Comparison of ENCODE assay signal across 8 cellular contexts in the genomic region with DNA sequence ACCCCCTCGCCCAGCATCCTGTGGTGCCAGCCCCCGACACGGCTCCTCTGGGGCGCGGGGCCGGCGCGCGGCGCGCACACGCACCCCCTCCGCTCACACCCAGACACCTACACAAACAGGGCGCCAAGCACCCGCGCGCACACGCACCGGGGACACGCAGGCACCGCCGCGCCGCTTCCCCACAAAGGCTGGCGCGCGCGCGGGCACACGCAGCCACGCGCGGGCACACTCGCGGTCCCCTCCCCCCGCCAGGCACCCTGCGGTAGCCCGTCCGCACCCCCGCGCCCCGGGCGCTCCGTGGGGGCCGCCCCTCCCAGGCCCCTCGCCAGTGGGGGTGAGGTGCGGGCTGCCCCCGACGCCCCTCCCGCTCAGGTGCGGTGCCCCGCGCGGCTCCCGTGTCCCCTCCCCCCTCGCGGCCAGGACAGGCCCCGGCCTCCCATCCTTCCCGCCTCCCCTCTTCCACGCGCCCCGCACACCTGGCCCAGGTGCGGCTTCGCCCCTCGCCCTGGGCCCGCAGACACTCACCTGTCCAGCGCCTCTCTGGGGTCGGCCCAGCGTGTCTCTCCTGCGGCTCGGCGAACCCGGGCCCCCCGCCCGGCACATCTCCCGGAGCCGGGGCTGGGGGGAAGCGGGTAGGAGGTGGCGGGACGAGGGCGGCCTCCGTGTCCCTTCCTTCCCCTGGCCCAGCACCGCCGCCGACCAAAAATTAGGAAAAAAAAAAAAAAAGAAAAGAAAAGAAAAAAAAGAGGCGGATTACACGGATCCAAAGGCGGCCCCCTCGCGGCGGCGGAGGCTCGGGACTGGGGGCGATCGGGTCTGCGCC. TPM values are rescaled to one million over a fixed set of nuclear protein-coding genes. Genes with fewer than 3 reads are reported as not detected.
A peak's percentile ranks its signal among the peaks of the same experiment; 100 is the strongest.
DNase-seq lines count a peak whose midpoint lies in the region; ATAC-seq and TF ChIP-seq lines count a peak whose summit lies in the region.
"Not testable (repeated sequence)": the region's sequence is repeated elsewhere in the genome, so short reads cannot be mapped to it uniquely, and the experiment has no call there.

A gene (minus strand): TSS at position 710 of the 823 bp plus-strand sequence. CDS start 22,567 bp downstream, outside the sequence.

- not testable (repeated sequence) for H3K9me3 ChIP-seq in HEK293 (ENCODE audit: control insufficient read depth, insufficient read depth, low read depth, low read length); RWPE2 (ENCODE audit: severe bottlenecking); iPS-18c (ENCODE audit: control insufficient read depth, insufficient read depth, low read length); neural cell (ENCODE audit: low read length)

- ATAC-seq in RWPE2 (ENCODE audit: low read depth): not testable (repeated sequence)
- peak; percentile 10 for ATAC-seq in effector memory CD8-positive, alpha-beta T cell (replicated peaks)

- H3K27ac Mint-ChIP-seq in activated naive CD4-positive, alpha-beta T cell treated with anti-CD3 and anti-CD28 coated beads for 36 hours: peak within 1 kb of the TSS; percentile 70
- H3K27ac Mint-ChIP-seq in effector memory CD8-positive, alpha-beta T cell: peak within 1 kb of the TSS; percentile 90 to 94

- POLR2A ChIA-PET in AG04449 (lab: Yijun Ruan, JAX); HEK293 (lab: Yijun Ruan, JAX): not testable (repeated sequence)

- peak within 1 kb of the TSS; percentile 88 for H3K9ac ChIP-seq in neural cell (ENCODE audit: low read length)

- not testable (repeated sequence) for TF ChIP-seq CTCF in AG04449 (IDR thresholded peaks at IDR 0.05; ENCODE audit: insufficient read depth, low read length, missing control alignments); HEK293 (tag by site-specific recombination; IDR thresholded peaks at IDR 0.05); RWPE2 (IDR thresholded peaks at IDR 0.05; ENCODE audit: poor library complexity, severe bottlenecking); neural cell (IDR thresholded peaks at IDR 0.05; ENCODE audit: poor library complexity, severe bottlenecking)

- H3K9me3 Mint-ChIP-seq in activated naive CD4-positive, alpha-beta T cell treated with anti-CD3 and anti-CD28 coated beads for 36 hours; effector memory CD8-positive, alpha-beta T cell: not testable (repeated sequence)

- H4K20me1 ChIP-seq in neural cell (ENCODE audit: insufficient read depth): not testable (repeated sequence)

- peaks cover 37% of the 10 kb centered on the region for H3K4me1 Mint-ChIP-seq in activated naive CD4-positive, alpha-beta T cell treated with anti-CD3 and anti-CD28 coated beads for 36 hours (ENCODE audit: low read depth)
- peaks cover 33 to 36% of the 10 kb centered on the region in 2 donors for H3K4me1 Mint-ChIP-seq in effector memory CD8-positive, alpha-beta T cell (ENCODE audit: low read depth in 2 of 2)

- H3K27me3 ChIP-seq in RWPE2 (ENCODE audit: insufficient read depth, poor library complexity, severe bottlenecking): peaks cover 17% of the 10 kb centered on the region
- H3K27me3 ChIP-seq in neural cell (ENCODE audit: insufficient read depth, low read depth, low read length): not testable (repeated sequence)

- H3K4me1 ChIP-seq in HEK293 (ENCODE audit: control insufficient read depth, insufficient read depth, low read length); RWPE2 (ENCODE audit: insufficient read depth, poor library complexity, severe bottlenecking): not testable (repeated sequence)

- not testable (repeated sequence) for DNase-seq in AG04449 (ENCODE audit: low read depth, low spot score); RWPE2 (ENCODE audit: low spot score); activated naive CD4-positive, alpha-beta T cell treated with anti-CD3 and anti-CD28 coated beads for 36 hours
- peak in 1 of 3 experiments; percentile 18 for DNase-seq in effector memory CD8-positive, alpha-beta T cell
- DNase-seq in stimulated activated CD4-positive, alpha-beta T cell treated with anti-CD3 and anti-CD28 coated beads, Interleukin-4, amount 100 ng/mL, for 4 hours: peak; percentile 22 to 32

- not testable (repeated sequence) for H3K9me2 ChIP-seq in neural cell (ENCODE audit: insufficient read depth, low read length)

- H3K4me3 ChIP-seq in AG04449 (ENCODE audit: low read depth, low read length) (peak within 1 kb of the TSS; percentile 53), HEK293 (ENCODE audit: low read depth, low read length) (peak within 1 kb of the TSS; percentile 47), RWPE2 (ENCODE audit: severe bottlenecking) (peak within 1 kb of the TSS; percentile 41), iPS-18c (ENCODE audit: insufficient read depth, low read depth, low read length) (peak within 1 kb of the TSS; percentile 65), neural cell (ENCODE audit: low read length) (peak within 1 kb of the TSS; percentile 75)

- CTCF ChIA-PET in AG04449 (lab: Yijun Ruan, JAX); activated naive CD4-positive, alpha-beta T cell treated with anti-CD3 and anti-CD28 coated beads for 36 hours (lab: Charles Lee): not testable (repeated sequence)
- CTCF ChIA-PET in HEK293 (lab: Yijun Ruan, JAX): interaction anchor here (0.6 kb wide), 1 partner anchor 370 kb away, joined by 3 read pairs; no protein-coding TSS in a partner anchor

- not testable (repeated sequence) for H3K36me3 ChIP-seq in HEK293 (ENCODE audit: control insufficient read depth in 2 of 2, insufficient read depth in 1 of 2, low read length in 2 of 2); RWPE2 (ENCODE audit: low read depth); neural cell (ENCODE audit: insufficient read depth, low read length)

- H3K4me3 Mint-ChIP-seq in activated naive CD4-positive, alpha-beta T cell treated with anti-CD3 and anti-CD28 coated beads for 36 hours: peak within 1 kb of the TSS; percentile 84
- peak within 1 kb of the TSS; percentile 87 to 89 for H3K4me3 Mint-ChIP-seq in effector memory CD8-positive, alpha-beta T cell

- intact Hi-C loops in activated naive CD4-positive, alpha-beta T cell treated with anti-CD3 and anti-CD28 coated beads for 36 hours (cut with micrococcal nuclease): loop anchor here (5.0 kb wide), 1 partner anchor 267 kb away; no protein-coding TSS in a partner anchor

- H3K79me2 ChIP-seq in neural cell (replicated peaks; ENCODE audit: insufficient read depth, low read length): peaks cover 32% of the 10 kb centered on the region

- H3K27me3 Mint-ChIP-seq in activated naive CD4-positive, alpha-beta T cell treated with anti-CD3 and anti-CD28 coated beads for 36 hours (ENCODE audit: low read depth): peaks cover 14% of the 10 kb centered on the region
- peaks cover 11% of the 10 kb centered on the region in 2 donors for H3K27me3 Mint-ChIP-seq in effector memory CD8-positive, alpha-beta T cell

- H3K27ac ChIP-seq in HEK293 (ENCODE audit: extremely low read depth, low read depth, low read length) (peak within 1 kb of the TSS; percentile 79), neural cell (ENCODE audit: low read length) (peak within 1 kb of the TSS; percentile 90)
- H3K27ac ChIP-seq in RWPE2 (ENCODE audit: poor library complexity, severe bottlenecking): not testable (repeated sequence)

- not testable (repeated sequence) for H3K36me3 Mint-ChIP-seq in activated naive CD4-positive, alpha-beta T cell treated with anti-CD3 and anti-CD28 coated beads for 36 hours (ENCODE audit: low read depth)
- peaks cover 14% of the 10 kb centered on the region for H3K36me3 Mint-ChIP-seq in effector memory CD8-positive, alpha-beta T cell (ENCODE audit: insufficient read depth)

- H3K4me2 ChIP-seq in neural cell (ENCODE audit: low read length): peak within 1 kb of the TSS; percentile 46

- peak; percentile 34 for TF ChIP-seq EP300 in neural cell (conservative IDR thresholded peaks at IDR 0.05; ENCODE audit: poor library complexity, severe bottlenecking)

- not testable (repeated sequence) for TF ChIP-seq RAD21 in neural cell (conservative IDR thresholded peaks at IDR 0.05)

- not testable (repeated sequence) for H2AFZ ChIP-seq in neural cell (ENCODE audit: low read depth, low read length)

- not testable (repeated sequence) for H3F3A ChIP-seq in neural cell (ENCODE audit: insufficient read depth, low read length, poor library complexity, severe bottlenecking)

TF ChIP-seq in HEK293, 187 proteins besides CTCF, POLR2A, EP300 and RAD21 (continues in another document):
- TF ChIP-seq, protein P1, sequence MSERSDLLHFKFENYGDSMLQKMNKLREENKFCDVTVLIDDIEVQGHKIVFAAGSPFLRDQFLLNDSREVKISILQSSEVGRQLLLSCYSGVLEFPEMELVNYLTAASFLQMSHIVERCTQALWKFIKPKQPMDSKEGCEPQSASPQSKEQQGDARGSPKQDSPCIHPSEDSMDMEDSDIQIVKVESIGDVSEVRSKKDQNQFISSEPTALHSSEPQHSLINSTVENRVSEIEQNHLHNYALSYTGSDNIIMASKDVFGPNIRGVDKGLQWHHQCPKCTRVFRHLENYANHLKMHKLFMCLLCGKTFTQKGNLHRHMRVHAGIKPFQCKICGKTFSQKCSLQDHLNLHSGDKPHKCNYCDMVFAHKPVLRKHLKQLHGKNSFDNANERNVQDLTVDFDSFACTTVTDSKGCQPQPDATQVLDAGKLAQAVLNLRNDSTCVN (tag by site-specific recombination; optimal IDR thresholded peaks at IDR 0.05): peak; percentile 97
- TF ChIP-seq ZFHX2 (tag by site-specific recombination; conservative IDR thresholded peaks at IDR 0.05) (peak; percentile 59), GLIS1 (tag by site-specific recombination; IDR thresholded peaks at IDR 0.05) (peak; percentile 46)

TF ChIP-seq in neural cell, 6 proteins besides CTCF, POLR2A, EP300 and RAD21 (continues in another document):
- TF ChIP-seq SMC3 (conservative IDR thresholded peaks at IDR 0.05; ENCODE audit: poor library complexity): peak; percentile 22

RNA-seq across cellular contexts. Expression of the gene that starts here (rescaled TPM):
- 10 to 100 TPM; 13.5 to 14.6 TPM for total RNA-seq in activated naive CD4-positive, alpha-beta T cell treated with anti-CD3 and anti-CD28 coated beads for 36 hours
- 22.2 and 28.5 TPM in 2 replicates for polyA plus RNA-seq in neural cell
- 90.3 and 92.8 TPM in 2 replicates for polyA minus RNA-seq in neural cell
